In the genomic region with DNA sequence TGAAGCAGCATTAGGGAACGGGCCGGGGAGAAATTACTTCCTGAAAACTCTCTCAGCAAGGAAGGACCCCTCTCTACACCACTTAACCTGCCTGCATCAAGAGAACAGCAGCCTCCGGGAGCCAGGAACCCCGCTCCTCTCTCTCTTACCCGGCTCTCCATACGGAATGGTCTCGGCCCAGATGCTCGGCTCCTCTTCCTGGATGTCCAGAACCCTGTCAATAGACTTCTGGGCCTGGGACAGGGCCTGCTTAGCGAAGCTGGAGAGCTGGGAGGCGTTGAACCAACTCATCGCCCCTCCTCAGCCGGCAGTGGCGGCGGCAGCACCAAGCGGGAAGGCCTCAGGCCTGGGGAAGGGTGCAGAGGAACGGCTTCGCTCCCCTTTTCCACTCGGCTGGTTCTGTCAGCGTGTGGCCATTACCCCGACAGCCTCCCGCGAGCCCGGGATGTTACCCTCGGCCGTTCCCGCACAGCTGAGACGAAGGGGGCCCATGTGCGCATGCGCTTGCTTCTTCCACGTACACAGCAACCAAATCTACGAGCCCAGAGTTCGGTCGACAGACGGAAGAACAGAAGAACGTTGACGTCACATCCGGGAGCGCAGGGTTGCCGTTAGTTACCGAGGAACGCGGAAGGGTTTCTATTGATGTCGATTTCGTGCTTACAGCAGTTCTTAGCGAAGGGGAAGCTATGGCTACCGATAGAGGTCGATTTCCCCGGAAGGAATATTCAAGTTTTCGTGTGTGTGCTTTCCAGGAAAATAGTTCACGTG, we compare ENCODE assay signal across 8 cellular contexts. TPM values are rescaled to one million over a fixed set of nuclear protein-coding genes. Genes with fewer than 3 reads are reported as not detected.
DNase-seq lines count a peak whose midpoint lies in the region; ATAC-seq and TF ChIP-seq lines count a peak whose summit lies in the region.

A gene with protein sequence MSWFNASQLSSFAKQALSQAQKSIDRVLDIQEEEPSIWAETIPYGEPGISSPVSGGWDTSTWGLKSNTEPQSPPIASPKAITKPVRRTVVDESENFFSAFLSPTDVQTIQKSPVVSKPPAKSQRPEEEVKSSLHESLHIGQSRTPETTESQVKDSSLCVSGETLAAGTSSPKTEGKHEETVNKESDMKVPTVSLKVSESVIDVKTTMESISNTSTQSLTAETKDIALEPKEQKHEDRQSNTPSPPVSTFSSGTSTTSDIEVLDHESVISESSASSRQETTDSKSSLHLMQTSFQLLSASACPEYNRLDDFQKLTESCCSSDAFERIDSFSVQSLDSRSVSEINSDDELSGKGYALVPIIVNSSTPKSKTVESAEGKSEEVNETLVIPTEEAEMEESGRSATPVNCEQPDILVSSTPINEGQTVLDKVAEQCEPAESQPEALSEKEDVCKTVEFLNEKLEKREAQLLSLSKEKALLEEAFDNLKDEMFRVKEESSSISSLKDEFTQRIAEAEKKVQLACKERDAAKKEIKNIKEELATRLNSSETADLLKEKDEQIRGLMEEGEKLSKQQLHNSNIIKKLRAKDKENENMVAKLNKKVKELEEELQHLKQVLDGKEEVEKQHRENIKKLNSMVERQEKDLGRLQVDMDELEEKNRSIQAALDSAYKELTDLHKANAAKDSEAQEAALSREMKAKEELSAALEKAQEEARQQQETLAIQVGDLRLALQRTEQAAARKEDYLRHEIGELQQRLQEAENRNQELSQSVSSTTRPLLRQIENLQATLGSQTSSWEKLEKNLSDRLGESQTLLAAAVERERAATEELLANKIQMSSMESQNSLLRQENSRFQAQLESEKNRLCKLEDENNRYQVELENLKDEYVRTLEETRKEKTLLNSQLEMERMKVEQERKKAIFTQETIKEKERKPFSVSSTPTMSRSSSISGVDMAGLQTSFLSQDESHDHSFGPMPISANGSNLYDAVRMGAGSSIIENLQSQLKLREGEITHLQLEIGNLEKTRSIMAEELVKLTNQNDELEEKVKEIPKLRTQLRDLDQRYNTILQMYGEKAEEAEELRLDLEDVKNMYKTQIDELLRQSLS (minus strand): TSS at position 538 of the 771 bp plus-strand sequence. CDS start 247 bp downstream, at position 291.

- peak within 1 kb of the TSS; percentile 55 to 69 for H3K4ac ChIP-seq in mesenchymal stem cell (ENCODE audit: low read depth in 1 of 2, low read length in 2 of 2)

- H2BK120ac ChIP-seq in mesenchymal stem cell (ENCODE audit: low read depth, low read length): no peak within 1 kb of the TSS

- peak within 1 kb of the TSS; percentile 96 for H3K9ac ChIP-seq in mesenchymal stem cell (ENCODE audit: low read length)

- peak within 1 kb of the TSS; percentile 97 for H4K91ac ChIP-seq in mesenchymal stem cell (ENCODE audit: low read length)

- H3K4me1 ChIP-seq in effector memory CD4-positive, alpha-beta T cell (ENCODE audit: control insufficient read depth, insufficient read depth, low read length, poor library complexity, severe bottlenecking): peaks cover 16% of the 10 kb centered on the region
- peaks cover 4% of the 10 kb centered on the region for H3K4me1 ChIP-seq in mesenchymal stem cell (ENCODE audit: control insufficient read depth, insufficient read depth, low read depth, low read length)

- H3K23ac ChIP-seq in mesenchymal stem cell (ENCODE audit: low read length in 2 of 2): no peak within 1 kb of the TSS

- no peak within 1 kb of the TSS for H2AFZ ChIP-seq in mesenchymal stem cell (ENCODE audit: low read depth, low read length)

- H2BK12ac ChIP-seq in mesenchymal stem cell (ENCODE audit: low read length in 2 of 2): no peak within 1 kb of the TSS

- H3K4me2 ChIP-seq in mesenchymal stem cell (ENCODE audit: low read length, poor library complexity, severe bottlenecking): peak within 1 kb of the TSS; percentile 76

- under 1% methylated on average over 50 of the region's 50 CpGs for WGBS in mesenchymal stem cell

- ATAC-seq in GM19395 (IDR thresholded peaks at IDR 0.05; ENCODE audit: unreplicated experiment) (peak; percentile 98), HG03571 (IDR thresholded peaks at IDR 0.05; ENCODE audit: unreplicated experiment) (peak; percentile 96)

- peak within 1 kb of the TSS; percentile 13 for H2BK15ac ChIP-seq in mesenchymal stem cell (ENCODE audit: low read depth, poor library complexity, severe bottlenecking)

- no peak for TF ChIP-seq CTCF in AG09309 (IDR thresholded peaks at IDR 0.05; ENCODE audit: control insufficient read depth, insufficient read depth, low read depth, low read length, missing control alignments)

- peak within 1 kb of the TSS; percentile 96 for H3K27ac ChIP-seq in effector memory CD4-positive, alpha-beta T cell (ENCODE audit: insufficient read depth, low read length, poor library complexity, severe bottlenecking)
- peak within 1 kb of the TSS; percentile 90 for H3K27ac ChIP-seq in mesenchymal stem cell (ENCODE audit: low read length, poor library complexity, severe bottlenecking)

- H3K4me3 ChIP-seq in AG09309 (ENCODE audit: control insufficient read depth, low read depth, low read length) (peak within 1 kb of the TSS; percentile 85), mesenchymal stem cell (ENCODE audit: insufficient read depth in 1 of 2, low read depth in 1 of 2, low read length in 2 of 2) (peak within 1 kb of the TSS; percentile 76 to 83)
- peak within 1 kb of the TSS; percentile 96 for H3K4me3 ChIP-seq in effector memory CD4-positive, alpha-beta T cell (ENCODE audit: insufficient read depth, low read depth, low read length, poor library complexity, severe bottlenecking)

- H3K14ac ChIP-seq in mesenchymal stem cell (ENCODE audit: low read length in 2 of 2): peak within 1 kb of the TSS in 1 of 2 experiments; percentile 39

- peak within 1 kb of the TSS; percentile 39 for H2AK5ac ChIP-seq in mesenchymal stem cell (ENCODE audit: low read length, severe bottlenecking)

- H3K79me1 ChIP-seq in mesenchymal stem cell (replicated peaks; ENCODE audit: low read length, poor library complexity, severe bottlenecking): no peaks in the 10 kb centered on the region

- H3K36me3 ChIP-seq in effector memory CD4-positive, alpha-beta T cell (ENCODE audit: control insufficient read depth, insufficient read depth, low read length): peaks cover 17% of the 10 kb centered on the region
- H3K36me3 ChIP-seq in mesenchymal stem cell (ENCODE audit: control insufficient read depth in 1 of 2, insufficient read depth in 2 of 2, low read depth in 1 of 2, low read length in 2 of 2): peaks cover 0 to 67% of the 10 kb centered on the region in 2 experiments

- peak within 1 kb of the TSS; percentile 71 to 80 for H3K18ac ChIP-seq in mesenchymal stem cell (ENCODE audit: low read depth in 1 of 2, low read length in 2 of 2)

- H3K9me3 ChIP-seq in effector memory CD4-positive, alpha-beta T cell (ENCODE audit: control insufficient read depth, low read length): no peaks in the 10 kb centered on the region
- no peaks in the 10 kb centered on the region for H3K9me3 ChIP-seq in mesenchymal stem cell (ENCODE audit: control insufficient read depth, low read length)

- no peaks in the 10 kb centered on the region for H3K27me3 ChIP-seq in effector memory CD4-positive, alpha-beta T cell (replicated peaks; ENCODE audit: control insufficient read depth, insufficient read depth, low read length, poor library complexity, severe bottlenecking)
- no peaks in the 10 kb centered on the region for H3K27me3 ChIP-seq in mesenchymal stem cell (ENCODE audit: control insufficient read depth in 1 of 2, insufficient read depth in 1 of 2, low read length in 2 of 2)

- DNase-seq in AG09309 (ENCODE audit: low read depth) (peak; percentile 96), mesenchymal stem cell (peak; percentile 99), NCI-H2081 (lab: John Stamatoyannopoulos, UW) (no peak)
- DNase-seq in activated CD4-positive, alpha-beta T cell treated with anti-CD3 and anti-CD28 coated beads, Interleukin-2, amount 50 U/mL, for 24 hours (ENCODE audit: low read depth in 1 of 2, low spot score in 1 of 2): peak; percentile 94 to 97
- peak; percentile 95 to 98 (median 95) for DNase-seq in effector memory CD4-positive, alpha-beta T cell
- DNase-seq in stimulated activated CD8-positive, alpha-beta memory T cell treated with anti-CD3 and anti-CD28 coated beads, Interleukin-15, amount 100 ng/mL, for 24 hours (ENCODE audit: low read depth): peak; percentile 96

- H4K8ac ChIP-seq in mesenchymal stem cell (ENCODE audit: low read length): peak within 1 kb of the TSS; percentile 81

- H2BK5ac ChIP-seq in mesenchymal stem cell (ENCODE audit: low read depth, low read length, poor library complexity, severe bottlenecking): peak within 1 kb of the TSS; percentile 15

RNA-seq across cellular contexts. Expression of the gene that starts here (rescaled TPM):
- polyA plus RNA-seq in mesenchymal stem cell (2013, experiment 1 of 2): 26.6 TPM
- polyA plus RNA-seq in mesenchymal stem cell (2013, experiment 2 of 2): 27.0 TPM

Comparison
In these comparisons a context has a peak if more than half of its experiments do, and no peak if none do; other contexts are left out.
1. DNase-seq: peak in AG09309 (single experiment), activated CD4-positive, alpha-beta T cell treated with anti-CD3 and anti-CD28 coated beads, Interleukin-2, amount 50 U/mL, for 24 hours (2 of 2), effector memory CD4-positive, alpha-beta T cell (3 of 3), mesenchymal stem cell (single experiment) and stimulated activated CD8-positive, alpha-beta memory T cell treated with anti-CD3 and anti-CD28 coated beads, Interleukin-15, amount 100 ng/mL, for 24 hours (single experiment); none in NCI-H2081 (0 of 2).
2. Peak in every context shown above with its lines, with median percentiles within 50 percentile points of each other: H3K4me3 ChIP-seq.